ENCODE assay signal across 9 cellular contexts in genomic region chr11:93737904-93738612, GRCh38. TPM values are rescaled to one million over a fixed set of nuclear protein-coding genes. Genes with fewer than 3 reads are reported as not detected.
DNase-seq lines count a peak whose midpoint lies in the region; ATAC-seq and TF ChIP-seq lines count a peak whose summit lies in the region.
"Had no signal": no experiment of that assay in that cellular context is flagged by ENCODE, and none has a peak within 500 bp of the region (broad histone marks: within the 10 kb centered on the region; RNA-seq: fewer than 3 reads in every experiment).

No MANE protein-coding gene starts in this region.

- CTCF ChIA-PET in Calu3 (lab: Charles Lee), result no interaction called here

- peak overlapping the region; percentile 11 for H3K27ac ChIP-seq in KOPT-K1 (ENCODE audit: low read depth, low read length, poor library complexity, severe bottlenecking)

- H3K36me3 ChIP-seq in KOPT-K1 (ENCODE audit: insufficient read depth, low read length), result peaks cover 75% of the 10 kb centered on the region

- ATAC-seq in naive B cell (ENCODE audit: low read depth in 2 of 2), result no peak
- ATAC-seq in HG03045 (IDR thresholded peaks at IDR 0.05; ENCODE audit: unreplicated experiment), result no peak
- ATAC-seq: heart right ventricle had no signal

- in situ Hi-C loops in astrocyte of the spinal cord (cut with HindIII; ENCODE audit: low sequenced_read_pairs), result no loop called here

- H3K9me3 ChIP-seq in KOPT-K1 (ENCODE audit: insufficient read depth, low read length, poor library complexity, severe bottlenecking), result no peaks in the 10 kb centered on the region
- H3K9me3 ChIP-seq: heart right ventricle had no signal

- no peak for TF ChIP-seq CTCF in Calu3 (IDR thresholded peaks at IDR 0.05; ENCODE audit: unreplicated experiment)
- TF ChIP-seq CTCF in astrocyte of the spinal cord (IDR thresholded peaks at IDR 0.05; ENCODE audit: low read depth, low read length), result no peak

- BruUV-seq in Calu3 (replicated peaks; lab: Mats Ljungman, UMichigan), result no TSS peak

- H3K4me3 ChIP-seq in astrocyte of the spinal cord (ENCODE audit: low read depth, low read length), result peak overlapping the region; percentile 92

- intact Hi-C loops in Calu3 (cut with micrococcal nuclease; ENCODE audit: unreplicated experiment), result no loop called here

- H3K27ac Mint-ChIP-seq in Calu3 (ENCODE audit: unreplicated experiment), result peak overlapping the region; percentile 45
- peak overlapping the region in 5 of 6 donors; percentile 59 to 100 (median 84) for H3K27ac Mint-ChIP-seq in naive B cell

- H3K36me3 Mint-ChIP-seq in Calu3 (ENCODE audit: insufficient read depth, unreplicated experiment) (peaks cover 92% of the 10 kb centered on the region), naive B cell (peaks cover 14 to 26% of the 10 kb centered on the region in 2 donors)

- H3K27me3 Mint-ChIP-seq in Calu3 (ENCODE audit: unreplicated experiment) (no peaks in the 10 kb centered on the region), naive B cell (no peaks in the 10 kb centered on the region)

- DNase-seq in Calu3 (no peak), astrocyte of the spinal cord (ENCODE audit: low read depth, low spot score) (peak; percentile 19), naive B cell (no peak), pons (ENCODE audit: low spot score) (no peak), Kasumi-1 (lab: John Stamatoyannopoulos, UW) (no peak)
- no peak for DNase-seq in stimulated activated naive CD4-positive, alpha-beta T cell treated with Interleukin-2 at 50 U/mL for 16 hours (lab: John Stamatoyannopoulos, UW)
- DNase-seq: heart right ventricle had no signal

- H3K4me3 Mint-ChIP-seq in Calu3 (ENCODE audit: low read depth, unreplicated experiment), result peak overlapping the region; percentile 96
- peak overlapping the region in 7 of 8 donors; percentile 29 to 100 (median 97) for H3K4me3 Mint-ChIP-seq in naive B cell

- peaks cover 13% of the 10 kb centered on the region for H3K4me1 Mint-ChIP-seq in Calu3 (ENCODE audit: low read depth, unreplicated experiment)
- peaks cover 44 to 66% (median 52%) of the 10 kb centered on the region in 3 donors for H3K4me1 Mint-ChIP-seq in naive B cell

- H3K9me3 Mint-ChIP-seq in Calu3 (ENCODE audit: low read depth, unreplicated experiment), result no peaks in the 10 kb centered on the region
- no peaks in the 10 kb centered on the region for H3K9me3 Mint-ChIP-seq in naive B cell

RNA-seq across cellular contexts. Expression of gene TAF1D, which starts 3.2 kb away (rescaled TPM):
- 98.9 and 107 TPM in 2 replicates for total RNA-seq in Calu3 (2022)
- 10 to 100 TPM; 24.9 to 51.2 (median 36.0) TPM for polyA plus RNA-seq in naive B cell (ENCODE audit: low read depth in 6 of 6)

RNA-seq across cellular contexts. Expression of gene C11orf54, which starts 3.4 kb away (rescaled TPM):
- total RNA-seq in Calu3 (2022), result 14.7 and 17.1 TPM in 2 replicates
- polyA plus RNA-seq in naive B cell (ENCODE audit: low read depth in 6 of 6), result 10 to 100 TPM; 15.0 to 29.1 (median 19.8) TPM

RNA-seq across cellular contexts. Expression of gene MED17, which starts 46.0 kb away (rescaled TPM):
- total RNA-seq in Calu3 (2022), result 24.6 and 27.5 TPM in 2 replicates
- polyA plus RNA-seq in naive B cell (ENCODE audit: low read depth in 6 of 6), result 10 to 100 TPM; 15.0 to 36.0 (median 19.2) TPM
